Comparison of ENCODE assay signal across 8 cellular contexts in genomic region chr14:89619616-89620273, GRCh38.
DNase-seq lines count a peak whose midpoint lies in the region; ATAC-seq, FAIRE-seq and TF ChIP-seq lines count a peak whose summit lies in the region.

No MANE protein-coding gene starts in this region.

- CTCF ChIA-PET in HCT116 (lab: Charles Lee) = no interaction called here

- H3K27me3 Mint-ChIP-seq in T-helper 1 cell treated with Interleukin-12 subunit alpha and Interleukin-12 subunit beta and Interleukin-4 antibody, amounts not matched to agents 30 μg/mL and 1 μg/mL, for 36 hours (ENCODE audit: low read depth) = no peaks in the 10 kb centered on the region
- peaks cover 16% of the 10 kb centered on the region for H3K27me3 Mint-ChIP-seq in glutamatergic neuron (ENCODE audit: unreplicated experiment)

- H3K36me3 ChIP-seq in HCT116 (ENCODE audit: control insufficient read depth in 1 of 2, insufficient read depth in 2 of 2, low read length in 2 of 2) (no peaks in the 10 kb centered on the region), smooth muscle cell (ENCODE audit: low read depth) (no peaks in the 10 kb centered on the region)

- RAD21 ChIA-PET in HCT116 (lab: Charles Lee; ENCODE audit: low non-redundant PET in 1 of 2, low total read pairs in 2 of 2, uncharacterized antibody in 2 of 2, unreplicated experiment in 2 of 2) = interaction anchor here in 1 of 2 experiments (1.1 kb wide), 1 partner anchor 367 kb away, joined by 3 read pairs; no protein-coding TSS in a partner anchor

- peaks cover 59% of the 10 kb centered on the region for H3K4me1 Mint-ChIP-seq in T-helper 1 cell treated with Interleukin-12 subunit alpha and Interleukin-12 subunit beta and Interleukin-4 antibody, amounts not matched to agents 30 μg/mL and 1 μg/mL, for 36 hours (ENCODE audit: low read depth)
- H3K4me1 Mint-ChIP-seq in glutamatergic neuron (ENCODE audit: low read depth, unreplicated experiment) = peaks cover 53% of the 10 kb centered on the region

- POLR2A ChIA-PET in HCT116 (lab: Charles Lee) = interaction anchor here (0.8 kb wide), 1 partner anchor 8 kb away, joined by 3 read pairs; no protein-coding TSS in a partner anchor

- intact Hi-C loops in HCT116 (cut with micrococcal nuclease) = loop anchor here (5.0 kb wide), 1 partner anchor 587 kb away; no protein-coding TSS in a partner anchor

- no TSS peak for BruUV-seq in HCT116 (replicated peaks; lab: Mats Ljungman, UMichigan)

- FAIRE-seq in D721Med (lab: Jason Lieb, UNC) = no peak

- peaks cover 5% of the 10 kb centered on the region; the same call in 1 of the 2 replicates for H3K27me3 ChIP-seq in HCT116 (ENCODE audit: insufficient read depth, low read length)
- H3K27me3 ChIP-seq in smooth muscle cell (ENCODE audit: low read depth) = peaks cover 3% of the 10 kb centered on the region

- 77% methylated on average over 6 of the region's 6 CpGs for WGBS in smooth muscle cell (ENCODE audit: low lambda C conversion rate)

- H3K9me3 ChIP-seq in HCT116 (ENCODE audit: control insufficient read depth in 1 of 2, insufficient read depth in 1 of 2, low read depth in 1 of 2, low read length in 2 of 2) (no peaks in the 10 kb centered on the region), smooth muscle cell (replicated peaks; ENCODE audit: low read depth) (no peaks in the 10 kb centered on the region)

- no peak overlapping the region for H3K27ac ChIP-seq in HCT116 (ENCODE audit: low read depth, low read length)
- H3K27ac ChIP-seq in smooth muscle cell (ENCODE audit: low read depth) = no peak overlapping the region

- no peak for TF ChIP-seq POLR2A in HCT116 (IDR thresholded peaks at IDR 0.05; ENCODE audit: borderline replicate concordance, extremely low read depth, insufficient read depth, insufficient read length)

- no peaks in the 10 kb centered on the region for H4K20me1 ChIP-seq in HCT116 (ENCODE audit: insufficient read depth)
- H4K20me1 ChIP-seq in smooth muscle cell (ENCODE audit: low read depth) = no peaks in the 10 kb centered on the region

- DNase-seq in HCT116 (ENCODE audit: low read depth, low spot score) (no peak), glutamatergic neuron (no peak), smooth muscle cell (lab: John Stamatoyannopoulos, UW; ENCODE audit: unreplicated experiment) (no peak), hippocampal formation (lab: John Stamatoyannopoulos, UW) (no peak), D721Med (ENCODE audit: insufficient read length, low spot score) (no peak), cerebellar nuclear complex (lab: John Stamatoyannopoulos, UW) (no peak)

- H3K9ac ChIP-seq in HCT116 (ENCODE audit: low read length) (peak overlapping the region; percentile 62), smooth muscle cell (ENCODE audit: low read depth) (peak overlapping the region; percentile 71)

- TF ChIP-seq CTCF in HCT116 (IDR thresholded peaks at IDR 0.05 in 2 of 3, conservative IDR thresholded peaks at IDR 0.05 in 1 of 3; ENCODE audit: borderline replicate concordance in 1 of 3, insufficient read depth in 1 of 3, low read depth in 2 of 3, low read length in 2 of 3) (no peak), glutamatergic neuron (IDR thresholded peaks at IDR 0.05; ENCODE audit: partially characterized antibody, unreplicated experiment) (no peak), smooth muscle cell (IDR thresholded peaks at IDR 0.05; ENCODE audit: borderline replicate concordance, insufficient read depth, poor library complexity, severe bottlenecking) (no peak), D721Med (IDR thresholded peaks at IDR 0.05; ENCODE audit: insufficient read depth, missing control alignments) (no peak)

- H2AFZ ChIP-seq in HCT116 (ENCODE audit: low read depth, low read length, poor library complexity, severe bottlenecking) (peak overlapping the region; percentile 100), smooth muscle cell (ENCODE audit: low read depth) (peak overlapping the region; percentile 99)

- H3K4me1 ChIP-seq in HCT116 (ENCODE audit: control insufficient read depth in 1 of 2, insufficient read depth in 2 of 2, low read length in 2 of 2) = peaks cover 7 to 14% of the 10 kb centered on the region in 2 experiments; a peak in 3 of 4 replicates
- H3K4me1 ChIP-seq in smooth muscle cell (ENCODE audit: low read depth) = peaks cover 38% of the 10 kb centered on the region

- TF ChIP-seq RAD21 in HCT116 (IDR thresholded peaks at IDR 0.05; ENCODE audit: low read depth) = no peak

- peak overlapping the region; percentile 96 for H3K27ac Mint-ChIP-seq in T-helper 1 cell treated with Interleukin-12 subunit alpha and Interleukin-12 subunit beta and Interleukin-4 antibody, amounts not matched to agents 30 μg/mL and 1 μg/mL, for 36 hours
- H3K27ac Mint-ChIP-seq in glutamatergic neuron (ENCODE audit: unreplicated experiment) = peak overlapping the region; percentile 96

- no peaks in the 10 kb centered on the region for H3F3A ChIP-seq in smooth muscle cell (ENCODE audit: low read depth)

- H3K79me2 ChIP-seq in HCT116 (ENCODE audit: insufficient read depth, low read length) (no peaks in the 10 kb centered on the region), smooth muscle cell (ENCODE audit: low read depth) (peaks cover 10% of the 10 kb centered on the region)

- peak overlapping the region; percentile 96 for H3K4me3 Mint-ChIP-seq in T-helper 1 cell treated with Interleukin-12 subunit alpha and Interleukin-12 subunit beta and Interleukin-4 antibody, amounts not matched to agents 30 μg/mL and 1 μg/mL, for 36 hours
- peak overlapping the region; percentile 87 for H3K4me3 Mint-ChIP-seq in glutamatergic neuron (ENCODE audit: unreplicated experiment)

- H3K4me2 ChIP-seq in HCT116 (ENCODE audit: low read length) (peak overlapping the region; percentile 99), smooth muscle cell (peak overlapping the region; percentile 92)

- H3K9me3 Mint-ChIP-seq in T-helper 1 cell treated with Interleukin-12 subunit alpha and Interleukin-12 subunit beta and Interleukin-4 antibody, amounts not matched to agents 30 μg/mL and 1 μg/mL, for 36 hours = no peaks in the 10 kb centered on the region
- H3K9me3 Mint-ChIP-seq in glutamatergic neuron (ENCODE audit: unreplicated experiment) = peaks cover 32% of the 10 kb centered on the region

- H3K9me2 ChIP-seq in HCT116 (ENCODE audit: insufficient read depth) = no peaks in the 10 kb centered on the region

- H3K36me3 Mint-ChIP-seq in T-helper 1 cell treated with Interleukin-12 subunit alpha and Interleukin-12 subunit beta and Interleukin-4 antibody, amounts not matched to agents 30 μg/mL and 1 μg/mL, for 36 hours (ENCODE audit: low read depth) = peaks cover 1% of the 10 kb centered on the region
- H3K36me3 Mint-ChIP-seq in glutamatergic neuron (ENCODE audit: unreplicated experiment) = peaks cover 5% of the 10 kb centered on the region

- ATAC-seq in HCT116 = no peak
- ATAC-seq in GM18909 (IDR thresholded peaks at IDR 0.05; ENCODE audit: poor library complexity, unreplicated experiment) = no peak

- peak overlapping the region; percentile 57 to 70 for H3K4me3 ChIP-seq in HCT116 (replicated peaks in 1 of 2; ENCODE audit: low read depth in 1 of 2, low read length in 2 of 2)
- peak overlapping the region; percentile 80 for H3K4me3 ChIP-seq in smooth muscle cell

TF ChIP-seq in HCT116, 20 proteins besides CTCF, POLR2A, EP300 and RAD21:
- TF ChIP-seq POLR2AphosphoS5 (IDR thresholded peaks at IDR 0.05; ENCODE audit: low read depth, low read length) (no peak), SRF (IDR thresholded peaks at IDR 0.05; ENCODE audit: low read depth) (no peak), MAX (IDR thresholded peaks at IDR 0.05) (no peak), ELF1 (IDR thresholded peaks at IDR 0.05; ENCODE audit: borderline replicate concordance, low read depth) (no peak), ZFX (IDR thresholded peaks at IDR 0.05) (no peak)
